7 cellular contexts compared by ENCODE assay signal in genomic region chr10:121974019-121974534, GRCh38. TPM values are rescaled to one million over a fixed set of nuclear protein-coding genes. Genes with fewer than 3 reads are reported as not detected.
A peak's percentile ranks its signal among the peaks of the same experiment; 100 is the strongest.
DNase-seq lines count a peak whose midpoint lies in the region; ATAC-seq and TF ChIP-seq lines count a peak whose summit lies in the region.

No MANE protein-coding gene starts in this region.

- ATAC-seq in GM18909 (IDR thresholded peaks at IDR 0.05; ENCODE audit: poor library complexity, unreplicated experiment) (peak; percentile 35), HG03432 (IDR thresholded peaks at IDR 0.05; ENCODE audit: unreplicated experiment) (peak; percentile 21)

- no peak for TF ChIP-seq CTCF in astrocyte of the spinal cord (IDR thresholded peaks at IDR 0.05; ENCODE audit: low read depth, low read length)

- in situ Hi-C loops in astrocyte of the spinal cord (cut with HindIII; ENCODE audit: low sequenced_read_pairs), result no loop called here

- peak overlapping the region; percentile 13 for H3K18ac ChIP-seq in mesendoderm (ENCODE audit: low read length)

- H3K4me3 ChIP-seq in astrocyte of the spinal cord (ENCODE audit: low read depth, low read length), result peak overlapping the region; percentile 55
- H3K4me3 ChIP-seq in mesendoderm (ENCODE audit: low read length), result peak overlapping the region; percentile 86

- no peak overlapping the region for H4K8ac ChIP-seq in mesendoderm (ENCODE audit: low read depth, low read length)

- H3K27ac ChIP-seq in mesendoderm (ENCODE audit: low read depth, low read length), result peak overlapping the region; percentile 98

- no peaks in the 10 kb centered on the region for H3K36me3 ChIP-seq in mesendoderm (ENCODE audit: control insufficient read depth, insufficient read depth, low read length)

- H3K9ac ChIP-seq in mesendoderm (ENCODE audit: low read length), result peak overlapping the region; percentile 90

- H3K23ac ChIP-seq in mesendoderm (ENCODE audit: low read length), result no peak overlapping the region

- H3K56ac ChIP-seq in mesendoderm (ENCODE audit: low read length), result peak overlapping the region; percentile 85

- H3K4me1 ChIP-seq in mesendoderm (ENCODE audit: control insufficient read depth, low read depth, low read length), result no peaks in the 10 kb centered on the region

- DNase-seq in astrocyte of the spinal cord (ENCODE audit: low read depth, low spot score), result no peak
- no peak for DNase-seq in mesendoderm
- no peak for DNase-seq in NCI-H1105 (lab: John Stamatoyannopoulos, UW)
- no peak for DNase-seq in NCI-H446 (lab: John Stamatoyannopoulos, UW)
- DNase-seq in NCI-H1436 treated with DMSO at 0.1 percent for 48 hours (lab: John Stamatoyannopoulos, UW), result no peak

- WGBS in mesendoderm (ENCODE audit: extremely low coverage, insufficient coverage, low lambda C conversion rate), result no CpG with 5 or more reads among the region's 21 CpGs

- peak overlapping the region; percentile 52 for H3K4me2 ChIP-seq in mesendoderm (ENCODE audit: low read length)

- no peak overlapping the region for H2BK5ac ChIP-seq in mesendoderm (ENCODE audit: low read length)

- H3K4ac ChIP-seq in mesendoderm (ENCODE audit: low read depth, low read length), result no peak overlapping the region

- H2AK5ac ChIP-seq in mesendoderm (ENCODE audit: low read length), result no peak overlapping the region

- H3K27me3 ChIP-seq in mesendoderm (ENCODE audit: insufficient read depth, low read length, poor library complexity), result no peaks in the 10 kb centered on the region

- no peak overlapping the region for H2BK120ac ChIP-seq in mesendoderm (ENCODE audit: low read depth, low read length)

- peaks cover 4% of the 10 kb centered on the region for H3K79me1 ChIP-seq in mesendoderm (ENCODE audit: low read length)

- peaks cover 2% of the 10 kb centered on the region for H3K79me2 ChIP-seq in mesendoderm (ENCODE audit: control insufficient read depth, insufficient read depth, low read length)

- H2BK15ac ChIP-seq in mesendoderm (replicated peaks; ENCODE audit: low read depth), result no peak overlapping the region

- H4K5ac ChIP-seq in mesendoderm (ENCODE audit: low read length), result no peak overlapping the region

RNA-seq across cellular contexts. Expression of gene NSMCE4A, which starts 0.9 kb away (rescaled TPM):
- 69.2 TPM for polyA plus RNA-seq in mesendoderm (2013, experiment 1 of 2)
- 75.6 TPM for polyA plus RNA-seq in mesendoderm (2013, experiment 2 of 2)

RNA-seq across cellular contexts. Expression of gene TACC2, which starts 14.9 kb away (rescaled TPM):
- 30.5 TPM for polyA plus RNA-seq in mesendoderm (2013, experiment 1 of 2)
- 31.2 TPM for polyA plus RNA-seq in mesendoderm (2013, experiment 2 of 2)

RNA-seq across cellular contexts. Expression of gene ATE1, which starts 46.2 kb away (rescaled TPM):
- 14.5 TPM for polyA plus RNA-seq in mesendoderm (2013, experiment 1 of 2)
- 14.4 TPM for polyA plus RNA-seq in mesendoderm (2013, experiment 2 of 2)
